8 cellular contexts compared by ENCODE assay signal in genomic region chr11:83292709-83293435, GRCh38. TPM values are rescaled to one million over a fixed set of nuclear protein-coding genes. Genes with fewer than 3 reads are reported as not detected.
DNase-seq lines count a peak whose midpoint lies in the region; ATAC-seq and TF ChIP-seq lines count a peak whose summit lies in the region.

No MANE protein-coding gene starts in this region.

- H3K9me3 ChIP-seq in left ventricle myocardium inferior (replicated peaks): no peaks in the 10 kb centered on the region

- peaks cover 6% of the 10 kb centered on the region for H3K4me1 Mint-ChIP-seq in activated naive CD8-positive, alpha-beta T cell treated with anti-CD3 and anti-CD28 coated beads, Interleukin-2, amount 50 U/mL, for 24 hours

- no peaks in the 10 kb centered on the region for H3K36me3 ChIP-seq in left ventricle myocardium inferior

- H3K9me3 Mint-ChIP-seq in activated naive CD8-positive, alpha-beta T cell treated with anti-CD3 and anti-CD28 coated beads, Interleukin-2, amount 50 U/mL, for 24 hours: no peaks in the 10 kb centered on the region

- no peak overlapping the region for H3K27ac ChIP-seq in left ventricle myocardium inferior (replicated peaks)

- intact Hi-C loops in left ventricle myocardium inferior (cut with micrococcal nuclease): loop anchor here (10.0 kb wide), 1 partner anchor 522 kb away; no protein-coding TSS in a partner anchor

- ATAC-seq in HG03432 (IDR thresholded peaks at IDR 0.05; ENCODE audit: unreplicated experiment): peak; percentile 70
- peak; percentile 75 for ATAC-seq in activated naive CD8-positive, alpha-beta T cell treated with anti-CD3 and anti-CD28 coated beads, Interleukin-2, amount 50 U/mL, for 24 hours

- H3K27me3 Mint-ChIP-seq in activated naive CD8-positive, alpha-beta T cell treated with anti-CD3 and anti-CD28 coated beads, Interleukin-2, amount 50 U/mL, for 24 hours: no peaks in the 10 kb centered on the region

- peak overlapping the region; percentile 36 for H3K4me3 ChIP-seq in left ventricle myocardium inferior

- peak; percentile 24 for DNase-seq in DMS114 treated with DMSO at 0.1 percent for 48 hours (lab: John Stamatoyannopoulos, UW; ENCODE audit: unreplicated experiment)
- DNase-seq in GM19238 (ENCODE audit: insufficient read length, low spot score): peak; percentile 22
- peak; percentile 81 for DNase-seq in NCI-H82 (lab: John Stamatoyannopoulos, UW)
- DNase-seq in activated naive CD8-positive, alpha-beta T cell treated with anti-CD3 and anti-CD28 coated beads, Interleukin-2, amount 50 U/mL, for 24 hours: peak; percentile 13
- no peak for DNase-seq in left ventricle myocardium inferior
- DNase-seq in renal cortical epithelial cell (ENCODE audit: low read depth): peak; percentile 66
- DNase-seq in activated CD8-positive, alpha-beta memory T cell treated with anti-CD3 and anti-CD28 coated beads, Interleukin-2, amount 50 U/mL, for 48 hours: no peak

- H3K27ac Mint-ChIP-seq in activated naive CD8-positive, alpha-beta T cell treated with anti-CD3 and anti-CD28 coated beads, Interleukin-2, amount 50 U/mL, for 24 hours: no peak overlapping the region

- H3K4me1 ChIP-seq in left ventricle myocardium inferior: no peaks in the 10 kb centered on the region

- no peak overlapping the region for H3K4me3 Mint-ChIP-seq in activated naive CD8-positive, alpha-beta T cell treated with anti-CD3 and anti-CD28 coated beads, Interleukin-2, amount 50 U/mL, for 24 hours

- no peaks in the 10 kb centered on the region for H3K36me3 Mint-ChIP-seq in activated naive CD8-positive, alpha-beta T cell treated with anti-CD3 and anti-CD28 coated beads, Interleukin-2, amount 50 U/mL, for 24 hours (ENCODE audit: low read depth)

- no peaks in the 10 kb centered on the region for H3K27me3 ChIP-seq in left ventricle myocardium inferior (ENCODE audit: low read depth)

- peak; percentile 73 for TF ChIP-seq CTCF in left ventricle myocardium inferior (IDR thresholded peaks at IDR 0.05; ENCODE audit: borderline replicate concordance)

RNA-seq across cellular contexts. Expression of gene CCDC90B, which starts 6.7 kb away (rescaled TPM):
- total RNA-seq in left ventricle myocardium inferior: 24.0 TPM
- 66.2 and 94.4 TPM in 2 replicates for total RNA-seq in renal cortical epithelial cell

Comparison
In these comparisons a context has a peak if more than half of its experiments do, and no peak if none do; other contexts are left out.
1. DNase-seq: peak in DMS114 treated with DMSO at 0.1 percent for 48 hours (single experiment), GM19238 (single experiment), NCI-H82 (single experiment), activated naive CD8-positive, alpha-beta T cell treated with anti-CD3 and anti-CD28 coated beads, Interleukin-2, amount 50 U/mL, for 24 hours (single experiment) and renal cortical epithelial cell (single experiment); none in left ventricle myocardium inferior (single experiment) and activated CD8-positive, alpha-beta memory T cell treated with anti-CD3 and anti-CD28 coated beads, Interleukin-2, amount 50 U/mL, for 48 hours (single experiment).